Comparison of ENCODE assay signal across 8 cellular contexts in the genomic region with DNA sequence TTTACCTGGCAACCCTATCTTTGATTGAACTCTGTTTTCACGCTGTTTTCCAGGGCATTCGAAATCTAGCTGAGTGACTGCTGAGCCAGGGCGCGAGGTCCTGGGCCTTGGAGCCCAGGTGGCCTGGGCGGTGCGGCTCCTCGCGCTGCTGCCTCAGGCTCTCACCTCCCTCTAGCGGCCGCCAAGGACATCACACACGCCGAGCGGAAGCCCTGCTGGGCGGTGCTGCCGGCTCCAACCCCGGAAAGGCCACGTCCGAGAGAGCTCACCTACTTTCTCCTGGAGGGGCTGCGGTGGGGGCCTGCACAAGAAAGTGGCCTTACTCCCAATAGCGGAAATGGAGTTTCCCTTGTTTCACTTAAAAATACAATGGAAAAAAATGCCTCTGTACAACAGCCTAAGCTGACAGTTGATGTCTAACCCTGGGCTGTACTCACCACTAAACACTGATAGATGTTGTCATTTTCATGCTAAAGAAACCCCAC.
DNase-seq lines count a peak whose midpoint lies in the region; ATAC-seq and TF ChIP-seq lines count a peak whose summit lies in the region.

No MANE protein-coding gene starts in this region.

- DNase-seq in GM13977 (ENCODE audit: low spot score) (peak; percentile 83), NCI-H1105 treated with DMSO at 0.1 percent for 48 hours (lab: John Stamatoyannopoulos, UW) (peak; percentile 86), T-helper 1 cell (peak; percentile 37 to 82 (median 64)), adrenal gland (peak; percentile 64 to 86 (median 79)), left ventricle myocardium inferior (peak; percentile 76), renal cortical epithelial cell (ENCODE audit: low read depth) (peak; percentile 46), NK-92 (lab: John Stamatoyannopoulos, UW; ENCODE audit: unreplicated experiment) (no peak)

- H3K27ac ChIP-seq in adrenal gland, result no peak overlapping the region
- no peak overlapping the region for H3K27ac ChIP-seq in left ventricle myocardium inferior (replicated peaks)

- H3K9me3 ChIP-seq in adrenal gland (replicated peaks in 1 of 3) (no peaks in the 10 kb centered on the region), left ventricle myocardium inferior (replicated peaks) (no peaks in the 10 kb centered on the region)

- in situ Hi-C loops in GM13977 (cut with MboI; ENCODE audit: low pct_unique_long_range_greater_than_20kb, low sequenced_read_pairs, unreplicated experiment), result no loop called here

- no peak for TF ChIP-seq POLR2A in adrenal gland (IDR thresholded peaks at IDR 0.05)

- intact Hi-C loops in adrenal gland (cut with DNase I), result loop anchor here in 1 of 2 donors (5.0 kb wide), 1 partner anchor 92 kb away; no protein-coding TSS in a partner anchor
- intact Hi-C loops in left ventricle myocardium inferior (cut with micrococcal nuclease), result no loop called here

- no peaks in the 10 kb centered on the region for H3K36me3 ChIP-seq in adrenal gland (replicated peaks in 1 of 2)
- no peaks in the 10 kb centered on the region for H3K36me3 ChIP-seq in left ventricle myocardium inferior

- H3K4me1 ChIP-seq in adrenal gland (replicated peaks in 1 of 2) (no peaks in the 10 kb centered on the region), left ventricle myocardium inferior (peaks cover 16% of the 10 kb centered on the region)

- peak overlapping the region in 1 of 4 donors; percentile 34 for H3K4me3 ChIP-seq in adrenal gland
- peak overlapping the region; percentile 50 for H3K4me3 ChIP-seq in left ventricle myocardium inferior

- WGBS in adrenal gland, 4 donors, result 0 to 2% (median 1%) methylated on average over 11 to 20 of the region's 20 CpGs

- peak; percentile 100 for ATAC-seq in HG02798 (IDR thresholded peaks at IDR 0.05; ENCODE audit: poor library complexity, unreplicated experiment)

- TF ChIP-seq CTCF in GM13977 (IDR thresholded peaks at IDR 0.05; ENCODE audit: extremely low read depth, insufficient read depth, missing control alignments), result peak; percentile 98
- peak; percentile 64 to 92 (median 79) for TF ChIP-seq CTCF in adrenal gland (IDR thresholded peaks at IDR 0.05)
- TF ChIP-seq CTCF in left ventricle myocardium inferior (IDR thresholded peaks at IDR 0.05; ENCODE audit: borderline replicate concordance), result peak; percentile 96

- H3K27me3 ChIP-seq in adrenal gland (no peaks in the 10 kb centered on the region), left ventricle myocardium inferior (ENCODE audit: low read depth) (peaks cover 6% of the 10 kb centered on the region)
